1 cellular context compared by ENCODE assay signal in genomic region chr12:91119089-91119488, GRCh38.
A peak's percentile ranks its signal among the peaks of the same experiment; 100 is the strongest.
TF ChIP-seq lines count a peak whose summit lies in the region.

No MANE protein-coding gene starts in this region.

TF ChIP-seq in HEK293, 187 proteins besides CTCF, POLR2A, EP300 and RAD21 (continued from another document):
- TF ChIP-seq ZNF449 (tag by site-specific recombination; IDR thresholded peaks at IDR 0.05) = no peak
- peak; percentile 40 for TF ChIP-seq SETDB1 (IDR thresholded peaks at IDR 0.05; ENCODE audit: insufficient read length, low read length)
- no peak for TF ChIP-seq ZNF664 (tag by site-specific recombination; IDR thresholded peaks at IDR 0.05)
- TF ChIP-seq ATF2 (tag by site-specific recombination; IDR thresholded peaks at IDR 0.05; ENCODE audit: low read depth) = peak; percentile 81
- TF ChIP-seq ZNF629 (tag by site-specific recombination; IDR thresholded peaks at IDR 0.05) = no peak
